In the genomic region with DNA sequence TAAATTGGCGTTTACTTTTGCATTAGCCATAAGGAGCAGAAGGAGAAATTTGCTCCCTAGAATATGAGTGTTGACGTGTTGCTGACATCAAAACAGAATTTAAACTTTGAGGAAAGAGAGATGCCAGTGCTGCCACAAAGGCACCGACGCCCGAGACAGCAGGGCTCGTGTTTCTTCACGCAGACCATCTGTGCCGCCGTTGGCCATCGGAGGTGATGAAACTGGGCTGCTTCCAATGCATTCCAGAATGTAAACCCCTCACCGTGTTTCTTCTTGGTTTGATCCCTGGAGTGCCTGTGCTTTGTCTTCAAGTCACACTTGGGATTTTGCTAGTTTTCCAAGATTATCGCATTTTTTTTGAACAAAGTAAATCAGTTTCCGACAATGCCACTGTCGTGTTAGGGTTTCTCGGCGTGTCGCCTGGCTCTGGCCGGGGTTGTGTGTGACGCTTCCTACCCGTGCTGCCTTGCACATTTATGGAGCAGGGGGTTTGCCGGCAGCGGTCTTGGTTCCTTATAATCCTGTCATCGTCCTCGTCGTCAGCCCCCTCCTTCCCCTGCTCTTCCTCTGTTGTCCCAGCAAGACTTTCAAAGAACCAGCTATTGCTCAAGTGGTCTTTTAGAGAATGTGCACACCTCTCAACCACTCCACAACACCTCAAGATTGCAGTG, we compare ENCODE assay signal across 1 cellular context.
TF ChIP-seq lines count a peak whose summit lies in the region.

No MANE protein-coding gene starts in this region.

TF ChIP-seq in WTC11, 78 proteins besides CTCF, POLR2A, EP300 and RAD21 (continued from another document):
- no peak for TF ChIP-seq SMAD4 (CRISPR knock-in tag; IDR thresholded peaks at IDR 0.05)
- no peak for TF ChIP-seq ZMAT4 (CRISPR knock-in tag; IDR thresholded peaks at IDR 0.05)
- no peak for TF ChIP-seq JAZF1 (CRISPR knock-in tag; IDR thresholded peaks at IDR 0.05)
- TF ChIP-seq ZNF232 (CRISPR knock-in tag; IDR thresholded peaks at IDR 0.05) = no peak
- TF ChIP-seq ZNF263 (CRISPR knock-in tag; IDR thresholded peaks at IDR 0.05; ENCODE audit: low read depth) = no peak
- no peak for TF ChIP-seq USF1 (CRISPR knock-in tag; IDR thresholded peaks at IDR 0.05)
- no peak for TF ChIP-seq FOXP4 (CRISPR knock-in tag; IDR thresholded peaks at IDR 0.05)
TF ChIP-seq in WTC11: peak in this region for 0.
